Comparison of ENCODE assay signal across 17 cellular contexts in the genomic region with DNA sequence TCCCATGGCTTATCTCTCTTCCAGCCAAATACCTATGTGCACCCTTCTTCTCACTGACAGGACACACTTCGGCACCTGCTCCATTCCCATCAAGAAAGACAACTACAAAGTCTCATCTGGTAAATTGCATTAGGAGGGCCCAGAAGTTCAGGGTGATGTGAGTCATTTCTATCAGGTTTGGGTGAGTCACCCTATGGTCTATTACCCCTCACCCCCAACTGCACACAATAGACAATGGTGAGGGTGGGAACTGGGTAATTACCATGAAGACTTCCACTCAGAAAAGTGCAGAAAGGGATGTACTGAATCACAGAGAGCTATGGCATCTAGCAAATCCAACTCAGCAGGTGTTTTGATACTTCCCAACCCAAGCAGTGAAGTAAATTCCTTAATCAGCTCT. TPM values are rescaled to one million over a fixed set of nuclear protein-coding genes. Genes with fewer than 3 reads are reported as not detected.
A peak's percentile ranks its signal among the peaks of the same experiment; 100 is the strongest.
DNase-seq lines count a peak whose midpoint lies in the region; ATAC-seq and TF ChIP-seq lines count a peak whose summit lies in the region.
"Had no signal": no experiment of that assay in that cellular context is flagged by ENCODE, and none has a peak within 500 bp of the region (broad histone marks: within the 10 kb centered on the region; RNA-seq: fewer than 3 reads in every experiment).

No MANE protein-coding gene starts in this region.

- H3K27ac ChIP-seq in mammary epithelial cell (ENCODE audit: insufficient read depth, low read depth, low read length) (no peak overlapping the region), left lung (no peak overlapping the region)
- H3K27ac ChIP-seq: neutrophil had no signal

- BruUV-seq in MCF 10A (replicated peaks; lab: Mats Ljungman, UMichigan) (no TSS peak), mammary epithelial cell (replicated peaks; lab: Mats Ljungman, UMichigan) (no TSS peak)

- H3K4me3 Mint-ChIP-seq in MCF 10A (ENCODE audit: unreplicated experiment) (no peak overlapping the region), type B pancreatic cell (no peak overlapping the region)
- H3K4me3 Mint-ChIP-seq: H9 had no signal

- no peaks in the 10 kb centered on the region for H3K79me2 ChIP-seq in mammary epithelial cell (ENCODE audit: insufficient read depth, low read length)

- 100% methylated on average over 1 of the region's 1 CpG for WGBS in mammary epithelial cell (ENCODE audit: low coverage, missing lambda C conversion rate)

- H3K4me1 ChIP-seq in mammary epithelial cell (ENCODE audit: insufficient read depth, low read length) (no peaks in the 10 kb centered on the region), left lung (no peaks in the 10 kb centered on the region)

- H3K36me3 Mint-ChIP-seq in MCF 10A (ENCODE audit: insufficient read depth, unreplicated experiment) (no peaks in the 10 kb centered on the region), type B pancreatic cell (no peaks in the 10 kb centered on the region)

- ATAC-seq in HG02759 (IDR thresholded peaks at IDR 0.05; ENCODE audit: unreplicated experiment) (peak; percentile 86), GM19023 (IDR thresholded peaks at IDR 0.05; ENCODE audit: unreplicated experiment) (no peak), left lung (no peak)

- H3K9ac ChIP-seq in mammary epithelial cell (ENCODE audit: insufficient read depth, low read length) = no peak overlapping the region

- H3K27me3 Mint-ChIP-seq in MCF 10A (ENCODE audit: insufficient read depth, unreplicated experiment) = no peaks in the 10 kb centered on the region
- H3K27me3 Mint-ChIP-seq in type B pancreatic cell = no peaks in the 10 kb centered on the region

- DNase-seq in MCF 10A (ENCODE audit: unreplicated experiment) (peak; percentile 22), mammary epithelial cell (no peak), NCI-H69 (lab: John Stamatoyannopoulos, UW) (peak; percentile 23), NCI-H510A (lab: John Stamatoyannopoulos, UW) (no peak), type B pancreatic cell (ENCODE audit: extremely low spot score, unreplicated experiment) (no peak), left lung (no peak)
- DNase-seq: activated naive CD4-positive, alpha-beta T cell treated with anti-CD3 and anti-CD28 coated beads, Interleukin-2, amount 50 U/mL, for 16 hours; H9; IMR-90; NCI-H1105; NCI-H2227 treated with DMSO at 0.1 percent for 48 hours had no signal

- no peak overlapping the region for H3K4me3 ChIP-seq in mammary epithelial cell (replicated peaks in 1 of 3; ENCODE audit: insufficient read depth in 1 of 3, low read depth in 2 of 3, low read length in 3 of 3)
- H3K4me3 ChIP-seq in left lung = no peak overlapping the region

- H3K36me3 ChIP-seq in mammary epithelial cell (ENCODE audit: insufficient read depth, low read length) (no peaks in the 10 kb centered on the region), left lung (no peaks in the 10 kb centered on the region)
- H3K36me3 ChIP-seq: neutrophil had no signal

- H3K27ac Mint-ChIP-seq in MCF 10A (ENCODE audit: low read depth, unreplicated experiment) (no peak overlapping the region), type B pancreatic cell (no peak overlapping the region)
- H3K27ac Mint-ChIP-seq: H9 had no signal

- H3K4me1 Mint-ChIP-seq in MCF 10A (ENCODE audit: insufficient read depth, unreplicated experiment) (no peaks in the 10 kb centered on the region), type B pancreatic cell (ENCODE audit: unreplicated experiment) (no peaks in the 10 kb centered on the region)
- H3K4me1 Mint-ChIP-seq: H9 had no signal

- intact Hi-C loops in MCF 10A (cut with micrococcal nuclease) (no loop called here), mammary epithelial cell (cut with micrococcal nuclease) (no loop called here), left lung (cut with DNase I) (no loop called here)

- CTCF ChIA-PET in MCF 10A (lab: Yijun Ruan, JAX) = no interaction called here
- CTCF ChIA-PET in mammary epithelial cell (lab: Charles Lee; ENCODE audit: low non-redundant PET) = no interaction called here

- H3K9me3 ChIP-seq in mammary epithelial cell (replicated peaks; ENCODE audit: insufficient read depth, low read length) (no peaks in the 10 kb centered on the region), left lung (no peaks in the 10 kb centered on the region)
- H3K9me3 ChIP-seq: neutrophil had no signal

- no peak for TF ChIP-seq CTCF in MCF 10A (IDR thresholded peaks at IDR 0.05; ENCODE audit: unreplicated experiment)
- TF ChIP-seq CTCF in mammary epithelial cell (conservative IDR thresholded peaks at IDR 0.05 in 1 of 2, IDR thresholded peaks at IDR 0.05 in 1 of 2; ENCODE audit: extremely low read depth in 1 of 2, insufficient read depth in 1 of 2, low read depth in 1 of 2, low read length in 2 of 2) = no peak
- no peak for TF ChIP-seq CTCF in type B pancreatic cell (conservative IDR thresholded peaks at IDR 0.05)
- no peak for TF ChIP-seq CTCF in left lung (IDR thresholded peaks at IDR 0.05)

- H3K4me2 ChIP-seq in mammary epithelial cell (ENCODE audit: insufficient read depth, low read depth, low read length) = no peak overlapping the region

- in situ Hi-C loops in mammary epithelial cell (cut with MboI; ENCODE audit: low sequenced_read_pairs in 2 of 2) = no loop called here

- POLR2A ChIA-PET in MCF 10A (lab: Yijun Ruan, JAX) = no interaction called here

- no peaks in the 10 kb centered on the region for H4K20me1 ChIP-seq in mammary epithelial cell (ENCODE audit: insufficient read depth, low read length)

- H3K9me3 Mint-ChIP-seq in MCF 10A (ENCODE audit: unreplicated experiment) = no peaks in the 10 kb centered on the region
- no peaks in the 10 kb centered on the region for H3K9me3 Mint-ChIP-seq in type B pancreatic cell
- H3K9me3 Mint-ChIP-seq: H9 had no signal

- no peak overlapping the region for H2AFZ ChIP-seq in mammary epithelial cell (ENCODE audit: low read depth, low read length)

- dilution Hi-C loops in mammary epithelial cell (cut with HindIII; ENCODE audit: low sequenced_read_pairs) = no loop called here

- H3K27me3 ChIP-seq in mammary epithelial cell (ENCODE audit: insufficient read depth, low read length) = no peaks in the 10 kb centered on the region
- no peaks in the 10 kb centered on the region for H3K27me3 ChIP-seq in left lung
- H3K27me3 ChIP-seq: neutrophil had no signal

RNA-seq across cellular contexts. Expression of gene OPN5, which starts 54.8 kb away (rescaled TPM):
- total RNA-seq in MCF 10A (2022) (not detected in 2 replicates), mammary epithelial cell (not detected), type B pancreatic cell (ENCODE audit: low replicate concordance) (4.6 TPM in 1 of 2 replicates, not detected in the other), left lung (not detected)
- polyA plus RNA-seq in mammary epithelial cell = not detected
- polyA minus RNA-seq in mammary epithelial cell = not detected
- total RNA-seq: activated CD8-positive, alpha-beta memory T cell treated with anti-CD3 and anti-CD28 coated beads for 36 hours; cardiac septum; fibroblast of villous mesenchyme; H9; IMR-90 had no signal
- polyA plus RNA-seq: IMR-90 had no signal

Comparison
In these comparisons a context has a peak if more than half of its experiments do, and no peak if none do; other contexts are left out.
1. DNase-seq: peak in MCF 10A (single experiment) and NCI-H69 (single experiment); none in mammary epithelial cell (single experiment), NCI-H510A (single experiment), type B pancreatic cell (single experiment) and left lung (0 of 2).